8 cellular contexts compared by ENCODE assay signal in genomic region chr5:40386293-40386692, GRCh38.
DNase-seq lines count a peak whose midpoint lies in the region; ATAC-seq, FAIRE-seq and TF ChIP-seq lines count a peak whose summit lies in the region.

No MANE protein-coding gene starts in this region.

- no peaks in the 10 kb centered on the region for H3K9me2 ChIP-seq in GM23338 (ENCODE audit: insufficient read depth)

- no peaks in the 10 kb centered on the region for H3K36me3 ChIP-seq in GM23338 (ENCODE audit: insufficient read depth)

- H3K9me3 Mint-ChIP-seq in GM23338 (no peaks in the 10 kb centered on the region), glutamatergic neuron (ENCODE audit: unreplicated experiment) (no peaks in the 10 kb centered on the region)

- ATAC-seq in GM23338, result peak; percentile 71

- H3K27me3 ChIP-seq in GM23338 (ENCODE audit: insufficient read depth), result no peaks in the 10 kb centered on the region

- POLR2A ChIA-PET in GM10248 (lab: Yijun Ruan, JAX), result no interaction called here

- CTCF ChIA-PET in GM10248 (lab: Yijun Ruan, JAX), result no interaction called here

- H3K4me2 ChIP-seq in GM23338, result no peak overlapping the region

- no peak overlapping the region for H3K4me3 Mint-ChIP-seq in GM23338
- H3K4me3 Mint-ChIP-seq in glutamatergic neuron (ENCODE audit: unreplicated experiment), result no peak overlapping the region

- H3K79me2 ChIP-seq in GM23338 (replicated peaks; ENCODE audit: insufficient read depth), result no peaks in the 10 kb centered on the region

- TF ChIP-seq CTCF in GM23338 (conservative IDR thresholded peaks at IDR 0.05; ENCODE audit: low read depth in 2 of 2) (no peak), glutamatergic neuron (IDR thresholded peaks at IDR 0.05; ENCODE audit: partially characterized antibody, unreplicated experiment) (no peak), coronary artery (IDR thresholded peaks at IDR 0.05) (no peak), GM10248 (IDR thresholded peaks at IDR 0.05; ENCODE audit: control extremely low read depth, extremely low read depth, low read depth, missing control alignments) (no peak)

- H3K4me1 Mint-ChIP-seq in GM23338 (peaks cover 25% of the 10 kb centered on the region; the same call in 2 of the 3 replicates), glutamatergic neuron (ENCODE audit: low read depth, unreplicated experiment) (no peaks in the 10 kb centered on the region)

- no peaks in the 10 kb centered on the region for H4K20me1 ChIP-seq in GM23338 (replicated peaks; ENCODE audit: insufficient read depth)

- no peaks in the 10 kb centered on the region for H3F3A ChIP-seq in GM23338 (replicated peaks; ENCODE audit: low read depth)

- H2AFZ ChIP-seq in GM23338, result no peak overlapping the region

- H3K4me1 ChIP-seq in GM23338 (ENCODE audit: insufficient read depth), result peaks cover 12% of the 10 kb centered on the region; the same call in 1 of the 2 replicates

- DNase-seq in GM18507 (ENCODE audit: extremely low spot score, insufficient read length, low read depth) (peak; percentile 12), GM23338 (ENCODE audit: low spot score) (peak; percentile 8), LHCN-M2 (ENCODE audit: low read depth) (peak; percentile 92), epidermal melanocyte (ENCODE audit: insufficient read length, low spot score) (peak; percentile 36), occipital lobe (lab: John Stamatoyannopoulos, UW) (no peak), glutamatergic neuron (no peak), coronary artery (ENCODE audit: low spot score) (no peak), GM10248 (ENCODE audit: extremely low spot score) (no peak)

- no peaks in the 10 kb centered on the region for H3K27me3 Mint-ChIP-seq in GM23338 (ENCODE audit: insufficient read depth, low read depth, poor library complexity)
- H3K27me3 Mint-ChIP-seq in glutamatergic neuron (ENCODE audit: unreplicated experiment), result peaks cover 2% of the 10 kb centered on the region

- H3K27ac Mint-ChIP-seq in GM23338, result no peak overlapping the region
- no peak overlapping the region for H3K27ac Mint-ChIP-seq in glutamatergic neuron (ENCODE audit: unreplicated experiment)

- peak; percentile 86 for FAIRE-seq in GM18507 (lab: Jason Lieb, UNC)

- H3K4me3 ChIP-seq in GM23338 (no peak overlapping the region), coronary artery (no peak overlapping the region)

- H3K27ac ChIP-seq in GM23338 (ENCODE audit: low read depth) (no peak overlapping the region), coronary artery (no peak overlapping the region)

- H3K36me3 Mint-ChIP-seq in GM23338 (ENCODE audit: low read depth), result no peaks in the 10 kb centered on the region
- no peaks in the 10 kb centered on the region for H3K36me3 Mint-ChIP-seq in glutamatergic neuron (ENCODE audit: unreplicated experiment)

TF ChIP-seq in GM23338, 12 proteins besides CTCF, POLR2A, EP300 and RAD21 (continues in another document):
- TF ChIP-seq EZH2phosphoT487 (IDR thresholded peaks at IDR 0.05; ENCODE audit: unreplicated experiment) (no peak), ZNF114 (CRISPR knock-in tag; IDR thresholded peaks at IDR 0.05) (no peak), CREB1 (CRISPR knock-in tag; IDR thresholded peaks at IDR 0.05; ENCODE audit: low read depth) (no peak), ZNF462 (CRISPR knock-in tag; IDR thresholded peaks at IDR 0.05) (no peak; the same call in 1 of the 2 replicates), POLR2AphosphoS5 (IDR thresholded peaks at IDR 0.05; ENCODE audit: low read depth) (no peak), REST (IDR thresholded peaks at IDR 0.05; ENCODE audit: unreplicated experiment) (no peak), ETS1 (IDR thresholded peaks at IDR 0.05) (no peak), NANOG (IDR thresholded peaks at IDR 0.05; ENCODE audit: borderline replicate concordance) (no peak), STAT1 (IDR thresholded peaks at IDR 0.05; ENCODE audit: unreplicated experiment) (no peak)

Comparison
In these comparisons a context has a peak if more than half of its experiments do, and no peak if none do; other contexts are left out.
1. DNase-seq: peak in GM18507 (single experiment), GM23338 (single experiment), LHCN-M2 (single experiment) and epidermal melanocyte (single experiment); none in occipital lobe (single experiment), glutamatergic neuron (single experiment), coronary artery (single experiment) and GM10248 (single experiment).